ENCODE assay signal across 10 cellular contexts in the genomic region with DNA sequence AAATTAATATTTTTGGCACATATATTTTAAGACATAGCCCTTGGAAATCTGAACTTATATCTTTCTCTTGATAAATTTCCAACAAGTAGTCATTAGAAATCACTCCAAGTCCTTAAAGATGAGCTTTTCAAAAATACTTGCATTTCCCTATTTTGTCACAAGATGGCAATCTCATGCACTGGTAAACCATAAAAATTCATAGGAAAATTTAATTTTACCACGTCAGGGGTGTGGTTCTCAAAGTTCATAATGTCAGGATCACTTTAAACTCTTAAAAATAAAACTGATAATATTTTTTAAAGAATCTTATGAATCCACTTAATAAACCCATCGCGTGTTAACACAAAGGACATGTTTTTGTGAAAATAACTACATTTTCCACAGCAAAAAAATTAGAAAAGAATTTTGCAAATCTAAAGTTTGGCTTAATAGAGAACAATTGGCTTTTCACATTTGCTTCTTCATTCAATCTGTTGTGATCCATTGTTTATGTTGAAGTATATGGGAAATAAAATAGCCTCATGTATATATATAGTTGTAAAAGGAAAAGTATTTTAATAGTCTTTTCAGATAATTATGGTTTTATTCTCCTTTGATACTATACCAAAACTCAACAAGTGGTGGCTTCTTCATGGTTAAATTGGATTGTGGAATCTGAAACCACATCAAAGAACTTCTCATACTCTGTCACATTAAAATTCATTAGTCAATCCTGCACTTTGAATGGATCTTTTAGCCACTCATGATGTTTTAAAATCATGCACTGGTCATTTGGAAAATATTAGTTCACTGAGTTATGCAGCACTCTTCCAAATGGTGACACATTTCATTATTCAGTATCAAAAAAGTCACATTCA.
DNase-seq lines count a peak whose midpoint lies in the region; ATAC-seq, FAIRE-seq and TF ChIP-seq lines count a peak whose summit lies in the region.
"Had no signal": no experiment of that assay in that cellular context is flagged by ENCODE, and none has a peak within 500 bp of the region (broad histone marks: within the 10 kb centered on the region; RNA-seq: fewer than 3 reads in every experiment).

No MANE protein-coding gene starts in this region.

- CTCF ChIA-PET in K562 (lab: Yijun Ruan, JAX; ENCODE audit: low intra/inter-chr PET ratio), result interaction anchor here (0.6 to 1.4 kb wide), 4 partner anchors 743 to 942 kb away, joined by 3 to 5 read pairs (median 4); no protein-coding TSS in a partner anchor

- no peak overlapping the region for H3K9ac ChIP-seq in K562 (ENCODE audit: insufficient read depth in 1 of 2, low read depth in 2 of 2, low read length in 2 of 2)

- DNase-seq in GM06990 (ENCODE audit: extremely low read depth, insufficient read length), result peak; percentile 11
- DNase-seq in MV-4-11 (lab: John Stamatoyannopoulos, UW), result peak; percentile 41
- peak; percentile 14 to 20 (median 16) for DNase-seq in K562 (ENCODE audit: extremely low read depth in 1 of 4, low spot score in 3 of 4)
- no peak for DNase-seq in lung (ENCODE audit: low spot score)
- DNase-seq in DMS79 (lab: John Stamatoyannopoulos, UW), result no peak
- no peak for DNase-seq in activated T-cell treated with anti-CD3 and anti-CD28 coated beads, Interleukin-2, amount 50 U/mL, for 24 hours

- no peak overlapping the region for H3K27ac ChIP-seq in K562 (ENCODE audit: extremely low read depth, low read depth, low read length)
- no peak overlapping the region for H3K27ac ChIP-seq in lung (ENCODE audit: low read depth in 1 of 2, low read length in 1 of 2)
- H3K27ac ChIP-seq: SK-N-MC had no signal

- POLR2A ChIA-PET in K562 (lab: Yijun Ruan, JAX), result no interaction called here

- no TSS peak for BruUV-seq in K562 (replicated peaks; lab: Mats Ljungman, UMichigan)

- no peaks in the 10 kb centered on the region for H3K36me3 ChIP-seq in GM06990 (ENCODE audit: control insufficient read depth, insufficient read depth, low read length)
- H3K36me3 ChIP-seq in K562 (ENCODE audit: control insufficient read depth, insufficient read depth, low read length), result no peaks in the 10 kb centered on the region
- H3K36me3 ChIP-seq in lung (ENCODE audit: control insufficient read depth in 2 of 2, insufficient read depth in 2 of 2, low read length in 2 of 2), result no peaks in the 10 kb centered on the region

- intact Hi-C loops in K562 (cut with micrococcal nuclease), result loop anchor here (1.0 to 10.0 kb wide), 2 partner anchors 650 to 941 kb away; no protein-coding TSS in a partner anchor

- H3K4me3 ChIP-seq in GM06990 (replicated peaks; ENCODE audit: low read depth, low read length), result no peak overlapping the region
- H3K4me3 ChIP-seq in K562, result no peak overlapping the region
- no peak overlapping the region for H3K4me3 ChIP-seq in lung
- H3K4me3 ChIP-seq: SK-N-MC had no signal

- H3K9me3 ChIP-seq in K562 (replicated peaks; ENCODE audit: control insufficient read depth, insufficient read depth, low read depth, low read length) (no peaks in the 10 kb centered on the region), lung (ENCODE audit: control insufficient read depth in 2 of 2, insufficient read depth in 1 of 2, low read length in 1 of 2) (no peaks in the 10 kb centered on the region)

- H3K4me1 ChIP-seq in K562 (replicated peaks in 1 of 2; ENCODE audit: control insufficient read depth in 2 of 2, insufficient read depth in 2 of 2, low read length in 2 of 2) (no peaks in the 10 kb centered on the region), lung (ENCODE audit: control insufficient read depth in 2 of 2, insufficient read depth in 2 of 2, low read length in 2 of 2) (peaks cover 0 to 3% of the 10 kb centered on the region in 2 donors)

- no peaks in the 10 kb centered on the region for H3K79me2 ChIP-seq in K562 (ENCODE audit: control insufficient read depth, insufficient read depth, low read length)

- H3K27ac Mint-ChIP-seq in activated T-cell treated with anti-CD3 and anti-CD28 coated beads, Interleukin-2, amount 50 U/mL, for 24 hours, result no peak overlapping the region
- H3K27ac Mint-ChIP-seq: naive thymus-derived CD4-positive, alpha-beta T cell had no signal

- TF ChIP-seq RAD21 in K562 (CRISPR knock-in tag; conservative IDR thresholded peaks at IDR 0.05 in 1 of 2, IDR thresholded peaks at IDR 0.05 in 1 of 2), result peak; percentile 60 to 64

- H3K9me3 Mint-ChIP-seq in activated T-cell treated with anti-CD3 and anti-CD28 coated beads, Interleukin-2, amount 50 U/mL, for 24 hours, result no peaks in the 10 kb centered on the region
- H3K9me3 Mint-ChIP-seq: naive thymus-derived CD4-positive, alpha-beta T cell had no signal

- peak; percentile 29 for FAIRE-seq in K562 (lab: Jason Lieb, UNC)

- ATAC-seq in K562 (no peak), lung (ENCODE audit: insufficient read depth, low FRiP score) (no peak), HG02610 (IDR thresholded peaks at IDR 0.05; ENCODE audit: unreplicated experiment) (no peak), GM21737 (IDR thresholded peaks at IDR 0.05; ENCODE audit: unreplicated experiment) (no peak)
- ATAC-seq: naive thymus-derived CD4-positive, alpha-beta T cell had no signal

- no peak overlapping the region for H3K4me3 Mint-ChIP-seq in activated T-cell treated with anti-CD3 and anti-CD28 coated beads, Interleukin-2, amount 50 U/mL, for 24 hours
- H3K4me3 Mint-ChIP-seq: naive thymus-derived CD4-positive, alpha-beta T cell had no signal

- H3K4me2 ChIP-seq in K562 (ENCODE audit: insufficient read depth, low read length), result no peak overlapping the region

- no peak overlapping the region for H2AFZ ChIP-seq in K562 (ENCODE audit: low read depth, low read length)

- H3K9me1 ChIP-seq in K562 (ENCODE audit: control insufficient read depth, insufficient read depth, low read length), result no peaks in the 10 kb centered on the region

- no peaks in the 10 kb centered on the region for H3K36me3 Mint-ChIP-seq in activated T-cell treated with anti-CD3 and anti-CD28 coated beads, Interleukin-2, amount 50 U/mL, for 24 hours (ENCODE audit: low read depth)
- H3K36me3 Mint-ChIP-seq: naive thymus-derived CD4-positive, alpha-beta T cell had no signal

- TF ChIP-seq CTCF in GM06990 (IDR thresholded peaks at IDR 0.05; ENCODE audit: insufficient read depth, low read length, poor library complexity, severe bottlenecking) (peak; percentile 52), K562 (IDR thresholded peaks at IDR 0.05 in 2 of 3, conservative IDR thresholded peaks at IDR 0.05 in 1 of 3; ENCODE audit: insufficient read depth in 2 of 3, low read depth in 1 of 3, low read length in 3 of 3) (peak in 2 of 3 experiments; percentile 32 to 61; a peak in 3 of 6 replicates), lung (IDR thresholded peaks at IDR 0.05; ENCODE audit: control extremely low read depth, extremely low read depth) (peak; percentile 43)

- H3K27me3 Mint-ChIP-seq in activated T-cell treated with anti-CD3 and anti-CD28 coated beads, Interleukin-2, amount 50 U/mL, for 24 hours, result peaks cover under 1% of the 10 kb centered on the region

- in situ Hi-C loops in K562 (cut with MboI), result loop anchor here (10.0 to 25.0 kb wide), 3 partner anchors 727 to 1352 kb away; no protein-coding TSS in a partner anchor

- H3K4me1 Mint-ChIP-seq in activated T-cell treated with anti-CD3 and anti-CD28 coated beads, Interleukin-2, amount 50 U/mL, for 24 hours (ENCODE audit: low read depth), result no peaks in the 10 kb centered on the region
- H3K4me1 Mint-ChIP-seq: naive thymus-derived CD4-positive, alpha-beta T cell had no signal

- WGBS in K562 (ENCODE audit: insufficient coverage, low coverage, missing lambda C conversion rate), result 0% methylated on average over 3 of the region's 3 CpGs
- 40 to 49% methylated on average over 3 of the region's 3 CpGs for WGBS in lung, 2 donors

- no peak for TF ChIP-seq EP300 in K562 (IDR thresholded peaks at IDR 0.05; ENCODE audit: low read length)

- H3K27me3 ChIP-seq in GM06990 (replicated peaks; ENCODE audit: control insufficient read depth, insufficient read depth, low read length), result no peaks in the 10 kb centered on the region
- H3K27me3 ChIP-seq in K562 (ENCODE audit: control insufficient read depth in 2 of 2, insufficient read depth in 2 of 2, low read length in 2 of 2), result no peaks in the 10 kb centered on the region
- no peaks in the 10 kb centered on the region for H3K27me3 ChIP-seq in lung (ENCODE audit: control insufficient read depth, insufficient read depth)

- no peak for TF ChIP-seq POLR2A in K562 (conservative IDR thresholded peaks at IDR 0.05)

- H4K20me1 ChIP-seq in K562 (replicated peaks; ENCODE audit: control insufficient read depth, insufficient read depth, low read length), result no peaks in the 10 kb centered on the region

TF ChIP-seq in K562, 482 proteins besides CTCF, POLR2A, EP300 and RAD21:
- peak; percentile 38; the same call in 1 of the 2 replicates for TF ChIP-seq SMC3 (conservative IDR thresholded peaks at IDR 0.05; ENCODE audit: insufficient read depth, low read depth, low read length)
- TF ChIP-seq, protein P1, sequence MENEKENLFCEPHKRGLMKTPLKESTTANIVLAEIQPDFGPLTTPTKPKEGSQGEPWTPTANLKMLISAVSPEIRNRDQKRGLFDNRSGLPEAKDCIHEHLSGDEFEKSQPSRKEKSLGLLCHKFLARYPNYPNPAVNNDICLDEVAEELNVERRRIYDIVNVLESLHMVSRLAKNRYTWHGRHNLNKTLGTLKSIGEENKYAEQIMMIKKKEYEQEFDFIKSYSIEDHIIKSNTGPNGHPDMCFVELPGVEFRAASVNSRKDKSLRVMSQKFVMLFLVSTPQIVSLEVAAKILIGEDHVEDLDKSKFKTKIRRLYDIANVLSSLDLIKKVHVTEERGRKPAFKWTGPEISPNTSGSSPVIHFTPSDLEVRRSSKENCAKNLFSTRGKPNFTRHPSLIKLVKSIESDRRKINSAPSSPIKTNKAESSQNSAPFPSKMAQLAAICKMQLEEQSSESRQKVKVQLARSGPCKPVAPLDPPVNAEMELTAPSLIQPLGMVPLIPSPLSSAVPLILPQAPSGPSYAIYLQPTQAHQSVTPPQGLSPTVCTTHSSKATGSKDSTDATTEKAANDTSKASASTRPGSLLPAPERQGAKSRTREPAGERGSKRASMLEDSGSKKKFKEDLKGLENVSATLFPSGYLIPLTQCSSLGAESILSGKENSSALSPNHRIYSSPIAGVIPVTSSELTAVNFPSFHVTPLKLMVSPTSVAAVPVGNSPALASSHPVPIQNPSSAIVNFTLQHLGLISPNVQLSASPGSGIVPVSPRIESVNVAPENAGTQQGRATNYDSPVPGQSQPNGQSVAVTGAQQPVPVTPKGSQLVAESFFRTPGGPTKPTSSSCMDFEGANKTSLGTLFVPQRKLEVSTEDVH (IDR thresholded peaks at IDR 0.05; ENCODE audit: low read depth, partially characterized antibody), result no peak

Comparison
In these comparisons a context has a peak if more than half of its experiments do, and no peak if none do; other contexts are left out.
1. DNase-seq: peak in GM06990 (single experiment), MV-4-11 (single experiment) and K562 (4 of 4); none in lung (single experiment), DMS79 (single experiment) and activated T-cell treated with anti-CD3 and anti-CD28 coated beads, Interleukin-2, amount 50 U/mL, for 24 hours (single experiment).
2. Peak in every context shown above with its lines, with median percentiles within 50 percentile points of each other: CTCF ChIP-seq.